ENCODE assay signal across 1 cellular context in genomic region chr17:48241770-48242497, GRCh38.
TF ChIP-seq lines count a peak whose summit lies in the region.

No MANE protein-coding gene starts in this region.

TF ChIP-seq in GM12878, 131 proteins besides CTCF, POLR2A, EP300 and RAD21:
- TF ChIP-seq SIX5 (IDR thresholded peaks at IDR 0.05; ENCODE audit: low read depth, low read length, severe bottlenecking) (no peak), ELK1 (IDR thresholded peaks at IDR 0.05; ENCODE audit: low read depth, low read length) (no peak), RUNX3 (IDR thresholded peaks at IDR 0.05; ENCODE audit: low read length) (no peak), RB1 (IDR thresholded peaks at IDR 0.05; ENCODE audit: borderline replicate concordance) (no peak), ZNF274 (IDR thresholded peaks at IDR 0.05; ENCODE audit: insufficient read depth, insufficient read length) (no peak), CEBPB (IDR thresholded peaks at IDR 0.05; ENCODE audit: borderline replicate concordance in 1 of 2, low read depth in 2 of 2, low read length in 2 of 2) (no peak), MYB (IDR thresholded peaks at IDR 0.05; ENCODE audit: borderline replicate concordance, low read depth, low read length) (no peak), NRF1 (conservative IDR thresholded peaks at IDR 0.05; ENCODE audit: low read depth, low read length) (no peak), YBX1 (IDR thresholded peaks at IDR 0.05) (no peak), MAX (IDR thresholded peaks at IDR 0.05; ENCODE audit: low read depth, low read length) (no peak), NFXL1 (IDR thresholded peaks at IDR 0.05; ENCODE audit: borderline replicate concordance) (no peak), EED (IDR thresholded peaks at IDR 0.05; ENCODE audit: low read depth) (no peak), STAT3 (IDR thresholded peaks at IDR 0.05; ENCODE audit: low read depth, low read length) (no peak), ZBED1 (IDR thresholded peaks at IDR 0.05; ENCODE audit: borderline replicate concordance) (no peak), KLF5 (IDR thresholded peaks at IDR 0.05; ENCODE audit: partially characterized antibody) (no peak)
